In genomic region chr19:41958367-41959055, GRCh38 we compare ENCODE assay signal across 8 cellular contexts. TPM values are rescaled to one million over a fixed set of nuclear protein-coding genes. Genes with fewer than 3 reads are reported as not detected.
DNase-seq lines count a peak whose midpoint lies in the region; ATAC-seq, FAIRE-seq and TF ChIP-seq lines count a peak whose summit lies in the region.

No MANE protein-coding gene starts in this region.

- ATAC-seq in GM18868 (IDR thresholded peaks at IDR 0.05; ENCODE audit: unreplicated experiment) (peak; percentile 59), naive B cell (ENCODE audit: low read depth in 2 of 2) (peak; percentile 58 to 62)
- ATAC-seq in activated T-cell treated with anti-CD3 and anti-CD28 coated beads, Interleukin-2, amount 50 U/mL, for 72 hours (replicated peaks in 1 of 2), result peak; percentile 77
- peak; percentile 80 for ATAC-seq in stimulated activated effector memory CD8-positive, alpha-beta T cell treated with anti-CD3 and anti-CD28 coated beads, Interleukin-12 subunit alpha, Interleukin-12 subunit beta, amount 100 ng/mL, for 72 hours

- DNase-seq in HTR-8/SVneo (ENCODE audit: insufficient read length, low spot score) (peak; percentile 73), OCI-M1 (lab: John Stamatoyannopoulos, UW) (peak; percentile 85), esophagus muscularis mucosa (ENCODE audit: extremely low spot score) (no peak), naive B cell (peak; percentile 70)
- DNase-seq in activated T-cell treated with anti-CD3 and anti-CD28 coated beads, Interleukin-2, amount 50 U/mL, for 72 hours, result peak; percentile 93
- DNase-seq in stimulated activated effector memory CD8-positive, alpha-beta T cell treated with anti-CD3 and anti-CD28 coated beads, Interleukin-12 subunit alpha, Interleukin-12 subunit beta, amount 100 ng/mL, for 72 hours (ENCODE audit: low spot score in 2 of 2), result peak; percentile 77 to 92

- no peaks in the 10 kb centered on the region for H3K9me3 ChIP-seq in esophagus muscularis mucosa

- H3K9me3 Mint-ChIP-seq in activated T-cell treated with anti-CD3 and anti-CD28 coated beads, Interleukin-2, amount 50 U/mL, for 72 hours, result no peaks in the 10 kb centered on the region
- no peaks in the 10 kb centered on the region for H3K9me3 Mint-ChIP-seq in naive B cell
- H3K9me3 Mint-ChIP-seq in stimulated activated effector memory CD8-positive, alpha-beta T cell treated with anti-CD3 and anti-CD28 coated beads, Interleukin-12 subunit alpha, Interleukin-12 subunit beta, amount 100 ng/mL, for 72 hours, result no peaks in the 10 kb centered on the region

- H3K4me3 ChIP-seq in ACC112 (ENCODE audit: low read depth, low read length), result peak overlapping the region; percentile 88
- peak overlapping the region; percentile 72 to 99 (median 83) for H3K4me3 ChIP-seq in esophagus muscularis mucosa

- peaks cover 19% of the 10 kb centered on the region for H3K4me1 Mint-ChIP-seq in activated T-cell treated with anti-CD3 and anti-CD28 coated beads, Interleukin-2, amount 50 U/mL, for 72 hours (ENCODE audit: low read depth)
- H3K4me1 Mint-ChIP-seq in naive B cell, result peaks cover 20 to 31% (median 20%) of the 10 kb centered on the region in 3 donors
- H3K4me1 Mint-ChIP-seq in stimulated activated effector memory CD8-positive, alpha-beta T cell treated with anti-CD3 and anti-CD28 coated beads, Interleukin-12 subunit alpha, Interleukin-12 subunit beta, amount 100 ng/mL, for 72 hours, result peaks cover 33% of the 10 kb centered on the region

- TF ChIP-seq CTCF in esophagus muscularis mucosa (IDR thresholded peaks at IDR 0.05), result no peak

- no peak for FAIRE-seq in HTR-8/SVneo (lab: Jason Lieb, UNC)

- no peaks in the 10 kb centered on the region for H3K36me3 ChIP-seq in ACC112 (ENCODE audit: insufficient read depth, low read length)
- H3K36me3 ChIP-seq in esophagus muscularis mucosa, result peaks cover 0 to 30% (median 24%) of the 10 kb centered on the region in 4 donors

- H3K4me1 ChIP-seq in ACC112 (ENCODE audit: control insufficient read depth, insufficient read depth, low read length, unreplicated experiment) (peaks cover 7% of the 10 kb centered on the region), esophagus muscularis mucosa (peaks cover 13 to 23% (median 22%) of the 10 kb centered on the region in 4 donors)

- intact Hi-C loops in esophagus muscularis mucosa (cut with DNase I), result loop anchor here (5.0 kb wide), 1 partner anchor 86 kb away; no protein-coding TSS in a partner anchor

- no peak overlapping the region for H3K27ac Mint-ChIP-seq in activated T-cell treated with anti-CD3 and anti-CD28 coated beads, Interleukin-2, amount 50 U/mL, for 72 hours
- H3K27ac Mint-ChIP-seq in naive B cell, result peak overlapping the region; percentile 80 to 98 (median 88)
- H3K27ac Mint-ChIP-seq in stimulated activated effector memory CD8-positive, alpha-beta T cell treated with anti-CD3 and anti-CD28 coated beads, Interleukin-12 subunit alpha, Interleukin-12 subunit beta, amount 100 ng/mL, for 72 hours, result peak overlapping the region; percentile 85

- H3K27ac ChIP-seq in ACC112 (ENCODE audit: low read depth, low read length), result peak overlapping the region; percentile 39
- peak overlapping the region; percentile 87 to 94 (median 90) for H3K27ac ChIP-seq in esophagus muscularis mucosa (replicated peaks in 1 of 4)

- no peak for TF ChIP-seq EP300 in esophagus muscularis mucosa (IDR thresholded peaks at IDR 0.05)

- peak overlapping the region; percentile 95 to 96 for H3K4me3 Mint-ChIP-seq in activated T-cell treated with anti-CD3 and anti-CD28 coated beads, Interleukin-2, amount 50 U/mL, for 72 hours
- H3K4me3 Mint-ChIP-seq in naive B cell, result peak overlapping the region; percentile 86 to 99 (median 94)
- peak overlapping the region; percentile 82 for H3K4me3 Mint-ChIP-seq in stimulated activated effector memory CD8-positive, alpha-beta T cell treated with anti-CD3 and anti-CD28 coated beads, Interleukin-12 subunit alpha, Interleukin-12 subunit beta, amount 100 ng/mL, for 72 hours

- peak; percentile 29 for TF ChIP-seq POLR2A in esophagus muscularis mucosa (IDR thresholded peaks at IDR 0.05; ENCODE audit: low read depth)

- H3K27me3 ChIP-seq in ACC112 (ENCODE audit: insufficient read depth, low read length) (no peaks in the 10 kb centered on the region), esophagus muscularis mucosa (no peaks in the 10 kb centered on the region)

- no peaks in the 10 kb centered on the region for H3K27me3 Mint-ChIP-seq in activated T-cell treated with anti-CD3 and anti-CD28 coated beads, Interleukin-2, amount 50 U/mL, for 72 hours (ENCODE audit: low read depth)
- no peaks in the 10 kb centered on the region for H3K27me3 Mint-ChIP-seq in naive B cell

- no peak overlapping the region for H2AFZ ChIP-seq in ACC112 (ENCODE audit: low read length, unreplicated experiment)

- H3K36me3 Mint-ChIP-seq in activated T-cell treated with anti-CD3 and anti-CD28 coated beads, Interleukin-2, amount 50 U/mL, for 72 hours (ENCODE audit: insufficient read depth in 2 of 2), result no peaks in the 10 kb centered on the region
- peaks cover 0 to 9% of the 10 kb centered on the region in 2 donors for H3K36me3 Mint-ChIP-seq in naive B cell
- H3K36me3 Mint-ChIP-seq in stimulated activated effector memory CD8-positive, alpha-beta T cell treated with anti-CD3 and anti-CD28 coated beads, Interleukin-12 subunit alpha, Interleukin-12 subunit beta, amount 100 ng/mL, for 72 hours, result peaks cover 20% of the 10 kb centered on the region

- 0% methylated on average over 8 of the region's 43 CpGs for WGBS in esophagus muscularis mucosa

- no peaks in the 10 kb centered on the region for H3K79me2 ChIP-seq in ACC112 (ENCODE audit: control insufficient read depth, insufficient read depth, low read length, unreplicated experiment)

RNA-seq across cellular contexts. Expression of gene RABAC1, which starts 0.6 kb away (rescaled TPM):
- total RNA-seq in activated T-cell treated with anti-CD3 and anti-CD28 coated beads, Interleukin-2, amount 50 U/mL, for 72 hours, result 10 to 100 TPM; 64.5 to 81.0 TPM
- 100 to 1,000 TPM; 142 to 250 (median 201) TPM for total RNA-seq in esophagus muscularis mucosa
- 100 to 1,000 TPM; 218 to 268 (median 245) TPM for polyA plus RNA-seq in naive B cell (ENCODE audit: low read depth in 6 of 6)

RNA-seq across cellular contexts. Expression of gene ERFL, which starts 30.3 kb away (rescaled TPM):
- total RNA-seq in activated T-cell treated with anti-CD3 and anti-CD28 coated beads, Interleukin-2, amount 50 U/mL, for 72 hours, result 1 to 10 TPM; 3.3 to 4.1 TPM
- total RNA-seq in esophagus muscularis mucosa, result under 1 TPM in 3 of 4 donors, not detected in 1; 0.32 to 0.42 (median 0.33) TPM
- polyA plus RNA-seq in naive B cell (ENCODE audit: low read depth in 6 of 6), result not detected

RNA-seq across cellular contexts. Expression of gene ATP1A3, which starts 35.5 kb away (rescaled TPM):
- total RNA-seq in activated T-cell treated with anti-CD3 and anti-CD28 coated beads, Interleukin-2, amount 50 U/mL, for 72 hours, result 1 to 10 TPM; 4.3 to 6.2 TPM
- 1 to 10 TPM; 2.1 to 4.3 (median 3.5) TPM for total RNA-seq in esophagus muscularis mucosa
- polyA plus RNA-seq in naive B cell (ENCODE audit: low read depth in 6 of 6), result 1 to 10 TPM in 1 of 6 donors, under 1 TPM in 4, not detected in 1; 0.29 to 1.1 (median 0.45) TPM
